8 cellular contexts compared by ENCODE assay signal in the genomic region with DNA sequence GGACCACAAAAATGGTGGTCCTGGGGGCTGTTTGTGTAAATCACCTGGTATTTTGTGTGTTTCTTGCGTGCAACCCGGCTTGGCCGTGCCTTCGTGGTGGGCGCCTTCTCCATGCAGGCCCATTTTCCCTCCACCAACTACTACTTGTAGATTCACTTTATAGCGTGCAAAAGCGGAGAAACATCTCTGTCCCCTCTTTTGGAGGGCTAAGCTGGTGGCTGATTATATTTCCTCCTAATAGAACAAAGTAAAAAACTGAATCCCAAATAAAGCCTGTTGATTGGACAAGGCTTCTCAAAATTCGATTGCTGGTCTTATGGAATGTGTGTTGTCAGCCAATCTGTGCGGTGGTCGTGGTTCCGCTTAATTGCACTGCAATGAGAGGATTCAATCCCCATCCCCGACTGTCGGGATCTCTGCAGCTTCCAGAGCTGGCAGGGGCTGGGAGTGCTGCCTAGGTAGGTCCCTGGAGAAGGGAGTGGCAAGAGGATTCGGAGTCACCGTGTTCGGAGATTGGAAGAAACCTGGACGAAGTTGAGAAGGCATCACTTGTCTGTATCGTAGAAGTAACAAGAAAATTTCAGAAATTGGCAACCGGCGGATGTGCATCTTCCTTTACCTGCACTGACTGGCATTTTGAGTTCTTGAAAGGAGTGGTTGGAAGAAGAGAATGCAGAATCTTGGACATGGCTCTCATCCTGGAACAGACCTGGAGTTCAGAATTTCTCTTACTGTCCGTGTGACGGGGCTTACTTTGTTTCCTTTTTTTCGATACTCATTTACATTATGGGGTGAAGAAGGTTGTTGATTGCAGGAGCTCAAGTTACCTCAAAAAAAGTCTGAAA. TPM values are rescaled to one million over a fixed set of nuclear protein-coding genes. Genes with fewer than 3 reads are reported as not detected.
DNase-seq lines count a peak whose midpoint lies in the region; ATAC-seq and TF ChIP-seq lines count a peak whose summit lies in the region.

No MANE protein-coding gene starts in this region.

- H3K4me1 ChIP-seq in ectodermal cell (ENCODE audit: control insufficient read depth, insufficient read depth, low read length) (no peaks in the 10 kb centered on the region), mesodermal cell (ENCODE audit: control insufficient read depth, insufficient read depth, low read length, poor library complexity, severe bottlenecking) (peaks cover 2% of the 10 kb centered on the region), uterus (no peaks in the 10 kb centered on the region)

- peaks cover 10% of the 10 kb centered on the region for H3K36me3 ChIP-seq in ectodermal cell (ENCODE audit: control insufficient read depth, insufficient read depth, low read length)
- H3K36me3 ChIP-seq in mesodermal cell (ENCODE audit: control insufficient read depth, insufficient read depth, low read length): peaks cover 35% of the 10 kb centered on the region
- no peaks in the 10 kb centered on the region for H3K36me3 ChIP-seq in uterus

- H3K27ac ChIP-seq in ectodermal cell (ENCODE audit: insufficient read depth, low read depth, low read length, poor library complexity, severe bottlenecking) (peak overlapping the region; percentile 79), mesodermal cell (ENCODE audit: low read depth, low read length, severe bottlenecking) (peak overlapping the region; percentile 96), uterus (peak overlapping the region; percentile 98 to 99)

- 24 to 26% methylated on average over 23 of the region's 23 CpGs for WGBS in ectodermal cell, 2 experiments
- 30 to 37% methylated on average over 15 to 18 of the region's 23 CpGs for WGBS in mesodermal cell (ENCODE audit: insufficient coverage in 2 of 2), 2 experiments

- intact Hi-C loops in uterus (cut with DNase I; ENCODE audit: low total_unique reads): no loop called here

- H3K9me3 ChIP-seq in ectodermal cell (ENCODE audit: control insufficient read depth, low read length): no peaks in the 10 kb centered on the region
- no peaks in the 10 kb centered on the region for H3K9me3 ChIP-seq in mesodermal cell (ENCODE audit: control insufficient read depth, low read length)
- no peaks in the 10 kb centered on the region for H3K9me3 ChIP-seq in uterus

- no peak for TF ChIP-seq POLR2A in uterus (IDR thresholded peaks at IDR 0.05)

- H3K27me3 ChIP-seq in ectodermal cell (ENCODE audit: control insufficient read depth, insufficient read depth, low read length, poor library complexity, severe bottlenecking) (no peaks in the 10 kb centered on the region), uterus (no peaks in the 10 kb centered on the region)

- peak overlapping the region; percentile 68 for H3K4me3 ChIP-seq in ectodermal cell (ENCODE audit: insufficient read depth, low read depth, low read length)
- H3K4me3 ChIP-seq in mesodermal cell (ENCODE audit: extremely low read depth, insufficient read depth, low read length, poor library complexity, severe bottlenecking): peak overlapping the region; percentile 87
- H3K4me3 ChIP-seq in uterus: peak overlapping the region; percentile 62 to 87

- no peak for ATAC-seq in HG02610 (IDR thresholded peaks at IDR 0.05; ENCODE audit: unreplicated experiment)

- TF ChIP-seq CTCF in uterus (IDR thresholded peaks at IDR 0.05): no peak

- DNase-seq in stimulated activated CD4-positive, alpha-beta T cell treated with anti-CD3 and anti-CD28 coated beads, Interleukin-4, amount 100 ng/mL, for 24 hours: peak; percentile 12
- no peak for DNase-seq in stimulated activated CD4-positive, alpha-beta T cell treated with anti-CD3 and anti-CD28 coated beads, Interleukin-15, amount 100 ng/mL, for 24 hours
- peak; percentile 7 for DNase-seq in RPMI8226
- DNase-seq in uterus: no peak
- DNase-seq in activated gamma-delta T cell (lab: John Stamatoyannopoulos, UW): no peak

RNA-seq across cellular contexts. Expression of a gene that starts 1.1 kb away (rescaled TPM):
- polyA plus RNA-seq in ectodermal cell (2013, experiment 1 of 4): 80.4 TPM
- polyA plus RNA-seq in ectodermal cell (2013, experiment 2 of 4): 66.9 TPM
- polyA plus RNA-seq in ectodermal cell (2013, experiment 3 of 4): 56.9 TPM
- polyA plus RNA-seq in ectodermal cell (2013, experiment 4 of 4): 59.5 TPM
- polyA plus RNA-seq in mesodermal cell (2013, experiment 1 of 2): 45.3 TPM
- 42.5 TPM for polyA plus RNA-seq in mesodermal cell (2013, experiment 2 of 2)
- total RNA-seq in uterus: 10 to 100 TPM; 15.1 to 29.6 (median 20.8) TPM

RNA-seq across cellular contexts. Expression of a gene that starts 41.3 kb away (rescaled TPM):
- 32.2 TPM for polyA plus RNA-seq in ectodermal cell (2013, experiment 1 of 4)
- polyA plus RNA-seq in ectodermal cell (2013, experiment 2 of 4): 34.6 TPM
- polyA plus RNA-seq in ectodermal cell (2013, experiment 3 of 4): 25.6 TPM
- polyA plus RNA-seq in ectodermal cell (2013, experiment 4 of 4): 27.3 TPM
- 21.8 TPM for polyA plus RNA-seq in mesodermal cell (2013, experiment 1 of 2)
- polyA plus RNA-seq in mesodermal cell (2013, experiment 2 of 2): 21.7 TPM
- total RNA-seq in uterus: 10 to 100 TPM; 21.3 to 66.7 (median 52.5) TPM

Comparison
In these comparisons a context has a peak if more than half of its experiments do, and no peak if none do; other contexts are left out.
1. DNase-seq: peak in stimulated activated CD4-positive, alpha-beta T cell treated with anti-CD3 and anti-CD28 coated beads, Interleukin-4, amount 100 ng/mL, for 24 hours (single experiment) and RPMI8226 (single experiment); none in stimulated activated CD4-positive, alpha-beta T cell treated with anti-CD3 and anti-CD28 coated beads, Interleukin-15, amount 100 ng/mL, for 24 hours (single experiment), uterus (0 of 2) and activated gamma-delta T cell (single experiment).
2. Peak in every context shown above with its lines, with median percentiles within 50 percentile points of each other: H3K27ac ChIP-seq and H3K4me3 ChIP-seq.